ENCODE assay signal across 10 cellular contexts in genomic region chr19:54208784-54209057, GRCh38. TPM values are rescaled to one million over a fixed set of nuclear protein-coding genes. Genes with fewer than 3 reads are reported as not detected.
DNase-seq lines count a peak whose midpoint lies in the region; ATAC-seq, FAIRE-seq and TF ChIP-seq lines count a peak whose summit lies in the region.
"Had no signal": no experiment of that assay in that cellular context is flagged by ENCODE, and none has a peak within 500 bp of the region (broad histone marks: within the 10 kb centered on the region; RNA-seq: fewer than 3 reads in every experiment).

No MANE protein-coding gene starts in this region.

- peaks cover 54% of the 10 kb centered on the region for H3K79me2 ChIP-seq in fibroblast of lung (ENCODE audit: control insufficient read depth, insufficient read depth, low read length)

- FAIRE-seq in HTR-8/SVneo (lab: Jason Lieb, UNC) (no peak), H54 (lab: Jason Lieb, UNC) (no peak)
- FAIRE-seq: colon had no signal

- H3K4me1 ChIP-seq in SJCRH30 (peaks cover 65% of the 10 kb centered on the region), fibroblast of lung (ENCODE audit: control insufficient read depth, extremely low read depth, insufficient read depth, low read length) (peaks cover 26% of the 10 kb centered on the region), skeletal muscle satellite cell (ENCODE audit: control insufficient read depth, insufficient read depth, low read length) (peaks cover 41% of the 10 kb centered on the region)

- H3K9me3 ChIP-seq in SJCRH30 (replicated peaks) (no peaks in the 10 kb centered on the region), fibroblast of lung (ENCODE audit: control insufficient read depth, insufficient read depth, low read depth, low read length) (no peaks in the 10 kb centered on the region), skeletal muscle satellite cell (replicated peaks; ENCODE audit: low read length) (no peaks in the 10 kb centered on the region)

- H3K27me3 ChIP-seq in SJCRH30 (no peaks in the 10 kb centered on the region), fibroblast of lung (ENCODE audit: control insufficient read depth, insufficient read depth, low read length) (no peaks in the 10 kb centered on the region), skeletal muscle satellite cell (ENCODE audit: control insufficient read depth, insufficient read depth, low read length) (no peaks in the 10 kb centered on the region)

- TF ChIP-seq CTCF in fibroblast of lung (conservative IDR thresholded peaks at IDR 0.05 in 1 of 2, IDR thresholded peaks at IDR 0.05 in 1 of 2; ENCODE audit: low read depth in 1 of 2, low read length in 2 of 2), result no peak

- H3K4me3 ChIP-seq in SJCRH30 (no peak overlapping the region), fibroblast of lung (replicated peaks in 1 of 4; ENCODE audit: control extremely low read depth in 1 of 4, insufficient read depth in 1 of 4, low read depth in 3 of 4, low read length in 4 of 4) (no peak overlapping the region), skeletal muscle satellite cell (ENCODE audit: low read length) (no peak overlapping the region)

- H3K4me2 ChIP-seq in fibroblast of lung (ENCODE audit: extremely low read depth, insufficient read depth, low read length) (no peak overlapping the region), skeletal muscle satellite cell (ENCODE audit: low read length) (peak overlapping the region; percentile 32)

- H3K9ac ChIP-seq in fibroblast of lung (ENCODE audit: insufficient read depth, low read length) (no peak overlapping the region), skeletal muscle satellite cell (ENCODE audit: low read depth, low read length) (peak overlapping the region; percentile 14)

- TF ChIP-seq POLR2A in GM18951 (IDR thresholded peaks at IDR 0.05; ENCODE audit: extremely low read depth, insufficient read depth, insufficient read length) (peak; percentile 20), H54 (IDR thresholded peaks at IDR 0.05; ENCODE audit: low read depth, low read length) (no peak)

- peak overlapping the region; percentile 54 for H3K27ac ChIP-seq in SJCRH30
- H3K27ac ChIP-seq in fibroblast of lung (ENCODE audit: insufficient read depth, low read length), result peak overlapping the region; percentile 61

- no peak overlapping the region for H2AFZ ChIP-seq in fibroblast of lung (ENCODE audit: low read length)

- no peak for ATAC-seq in GM19467 (IDR thresholded peaks at IDR 0.05; ENCODE audit: unreplicated experiment)

- DNase-seq in SJCRH30 (peak; percentile 63 to 81), fibroblast of lung (ENCODE audit: low read depth in 2 of 2) (peak; percentile 18 to 23), NCI-H2029 treated with DMSO at 0.1 percent for 48 hours (lab: John Stamatoyannopoulos, UW) (no peak), HTR-8/SVneo (ENCODE audit: insufficient read length, low spot score) (no peak), H54 (ENCODE audit: insufficient read length, low spot score) (no peak)
- DNase-seq: NK-92 treated with Interleukin-12 subunit alpha and Interleukin-12 subunit beta, amount 100 ng/mL, for 24 hours had no signal

- no peaks in the 10 kb centered on the region for H4K20me1 ChIP-seq in fibroblast of lung (ENCODE audit: control insufficient read depth, extremely low read depth, insufficient read depth, low read length)

- H3K36me3 ChIP-seq in SJCRH30 (peaks cover 46% of the 10 kb centered on the region), fibroblast of lung (ENCODE audit: control insufficient read depth, insufficient read depth, low read length) (peaks cover 22% of the 10 kb centered on the region), skeletal muscle satellite cell (ENCODE audit: insufficient read depth, low read length) (peaks cover 57% of the 10 kb centered on the region)

- in situ Hi-C loops in GM18951 (cut with MboI; ENCODE audit: low sequenced_read_pairs, unreplicated experiment), result no loop called here

RNA-seq across cellular contexts. Expression of gene RPS9, which starts 8.1 kb away (rescaled TPM):
- total RNA-seq in SJCRH30 (2014; rRNA removed; shearing (Covaris generic)), result 2,113 and 3,052 TPM in 2 replicates
- total RNA-seq in fibroblast of lung, result 2,583 and 2,622 TPM in 2 replicates
- polyA plus RNA-seq in fibroblast of lung, result 1,242 and 1,509 TPM in 2 replicates
- 2,144 and 2,333 TPM in 2 replicates for polyA plus RNA-seq in fibroblast of lung (2012)
- 789 and 917 TPM in 2 replicates for polyA minus RNA-seq in fibroblast of lung (ENCODE audit: low replicate concordance)
- total RNA-seq in skeletal muscle satellite cell (2012; rRNA removed), result 1,398 and 1,979 TPM in 2 replicates

RNA-seq across cellular contexts. Expression of gene LILRB3, which starts 14.1 kb away (rescaled TPM):
- 0.25 and 0.71 TPM in 2 replicates for total RNA-seq in SJCRH30 (2014; rRNA removed; shearing (Covaris generic))
- total RNA-seq in fibroblast of lung, result not detected in 2 replicates
- not detected in 2 replicates for polyA plus RNA-seq in fibroblast of lung
- polyA plus RNA-seq in fibroblast of lung (2012), result 0.05 and 0.21 TPM in 2 replicates
- polyA minus RNA-seq in fibroblast of lung (ENCODE audit: low replicate concordance), result not detected in 2 replicates
- under 0.01 and 0.25 TPM in 2 replicates for total RNA-seq in skeletal muscle satellite cell (2012; rRNA removed)

RNA-seq across cellular contexts. Expression of gene TSEN34, which starts 17.6 kb away (rescaled TPM):
- 70.7 and 81.6 TPM in 2 replicates for total RNA-seq in SJCRH30 (2014; rRNA removed; shearing (Covaris generic))
- total RNA-seq in fibroblast of lung, result 57.8 and 61.6 TPM in 2 replicates
- 22.5 and 30.5 TPM in 2 replicates for polyA plus RNA-seq in fibroblast of lung
- polyA plus RNA-seq in fibroblast of lung (2012), result 35.7 and 54.4 TPM in 2 replicates
- polyA minus RNA-seq in fibroblast of lung (ENCODE audit: low replicate concordance), result 51.2 and 71.5 TPM in 2 replicates
- total RNA-seq in skeletal muscle satellite cell (2012; rRNA removed), result 83.1 and 83.4 TPM in 2 replicates

RNA-seq across cellular contexts. Expression of gene MBOAT7, which starts 19.3 kb away (rescaled TPM):
- 32.1 and 34.6 TPM in 2 replicates for total RNA-seq in SJCRH30 (2014; rRNA removed; shearing (Covaris generic))
- 25.2 and 41.1 TPM in 2 replicates for total RNA-seq in fibroblast of lung
- 28.6 and 42.0 TPM in 2 replicates for polyA plus RNA-seq in fibroblast of lung
- 80.8 and 130 TPM in 2 replicates for polyA plus RNA-seq in fibroblast of lung (2012)
- polyA minus RNA-seq in fibroblast of lung (ENCODE audit: low replicate concordance), result 79.6 and 123 TPM in 2 replicates
- 17.2 and 26.6 TPM in 2 replicates for total RNA-seq in skeletal muscle satellite cell (2012; rRNA removed)

RNA-seq across cellular contexts. Expression of gene LILRA6, which starts 33.9 kb away (rescaled TPM):
- total RNA-seq in SJCRH30 (2014; rRNA removed; shearing (Covaris generic)), result not detected in 2 replicates
- total RNA-seq in fibroblast of lung, result not detected in 2 replicates
- not detected in 2 replicates for polyA plus RNA-seq in fibroblast of lung
- polyA plus RNA-seq in fibroblast of lung (2012), result 0.10 TPM in 1 of 2 replicates, not detected in the other
- polyA minus RNA-seq in fibroblast of lung (ENCODE audit: low replicate concordance), result not detected in 2 replicates
- not detected in 2 replicates for total RNA-seq in skeletal muscle satellite cell (2012; rRNA removed)

Comparison
In these comparisons a context has a peak if more than half of its experiments do, and no peak if none do; other contexts are left out.
1. DNase-seq: peak in SJCRH30 (2 of 2) and fibroblast of lung (2 of 2); none in NCI-H2029 treated with DMSO at 0.1 percent for 48 hours (single experiment), HTR-8/SVneo (single experiment) and H54 (single experiment).